21 cellular contexts compared by ENCODE assay signal in the genomic region with DNA sequence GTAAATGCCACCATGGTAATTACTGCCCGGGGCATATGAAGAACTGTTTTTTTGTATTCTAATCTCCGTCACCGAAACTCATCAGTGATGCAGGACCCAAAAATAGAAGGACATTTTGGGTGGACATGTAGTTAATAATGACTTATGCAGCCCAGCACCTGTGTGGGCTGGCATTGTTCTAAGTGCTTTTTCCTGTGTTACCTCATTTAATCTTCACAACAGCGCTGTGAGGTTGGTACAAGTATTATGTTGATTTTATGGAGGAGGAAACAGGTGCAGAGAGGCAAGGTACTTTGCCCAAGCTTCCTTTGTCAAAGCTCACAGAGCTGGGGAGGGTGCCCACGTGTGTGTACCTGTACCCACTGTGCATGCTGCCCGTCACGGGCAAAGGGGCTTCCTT. TPM values are rescaled to one million over a fixed set of nuclear protein-coding genes. Genes with fewer than 3 reads are reported as not detected.
DNase-seq lines count a peak whose midpoint lies in the region; ATAC-seq and TF ChIP-seq lines count a peak whose summit lies in the region.
"Had no signal": no experiment of that assay in that cellular context is flagged by ENCODE, and none has a peak within 500 bp of the region (broad histone marks: within the 10 kb centered on the region; RNA-seq: fewer than 3 reads in every experiment).

No MANE protein-coding gene starts in this region.

- H3K4me1 Mint-ChIP-seq in CD14-positive monocyte = peaks cover 61% of the 10 kb centered on the region
- H3K4me1 Mint-ChIP-seq: IgD-negative memory B cell had no signal

- H3K9me3 ChIP-seq in esophagus muscularis mucosa = no peaks in the 10 kb centered on the region
- H3K9me3 ChIP-seq: A549, ascending aorta, tibial artery had no signal

- TF ChIP-seq EP300 in esophagus muscularis mucosa (IDR thresholded peaks at IDR 0.05) = no peak

- DNase-seq in CD14-positive monocyte (ENCODE audit: low spot score) (no peak), NCI-H345 (lab: John Stamatoyannopoulos, UW) (peak; percentile 77), esophagus muscularis mucosa (ENCODE audit: extremely low spot score) (peak; percentile 34), A172 (ENCODE audit: low spot score) (no peak), amniotic stem cell (lab: John Stamatoyannopoulos, UW) (no peak), OCI-M2 (lab: John Stamatoyannopoulos, UW; ENCODE audit: unreplicated experiment) (no peak)
- no peak for DNase-seq in stimulated activated CD4-positive, alpha-beta T cell treated with anti-CD3 and anti-CD28 coated beads, Interleukin-4, amount 100 ng/mL, for 1 hour
- DNase-seq: activated CD8-positive, alpha-beta memory T cell treated with anti-CD3 and anti-CD28 coated beads, Interleukin-2, amount 50 U/mL, for 4 hours; CD4-positive, CD25-positive, alpha-beta regulatory T cell; EL; head of caudate nucleus; mesendoderm; NCI-H526 treated with DMSO at 0.1 percent for 48 hours; stimulated activated CD4-positive, alpha-beta T cell treated with anti-CD3 and anti-CD28 coated beads, Interleukin-4, amount 100 ng/mL, for 4 hours; tibial artery had no signal

- H3K36me3 ChIP-seq in esophagus muscularis mucosa = no peaks in the 10 kb centered on the region
- H3K36me3 ChIP-seq: ascending aorta, tibial artery had no signal

- peak overlapping the region; percentile 48 to 70 (median 60) for H3K27ac ChIP-seq in esophagus muscularis mucosa (replicated peaks in 1 of 4)
- H3K27ac ChIP-seq: ascending aorta, tibial artery had no signal

- H3K4me1 ChIP-seq in esophagus muscularis mucosa = peaks cover 2 to 95% (median 85%) of the 10 kb centered on the region in 4 donors
- H3K4me1 ChIP-seq: ascending aorta, tibial artery had no signal

- peaks cover 0 to 6% (median 1%) of the 10 kb centered on the region in 3 donors for H3K27me3 Mint-ChIP-seq in CD14-positive monocyte (ENCODE audit: low read depth in 3 of 3)
- H3K27me3 Mint-ChIP-seq: IgD-negative memory B cell had no signal

- no peak overlapping the region for H3K4me3 Mint-ChIP-seq in CD14-positive monocyte
- H3K4me3 Mint-ChIP-seq: CD4-positive, CD25-positive, alpha-beta regulatory T cell; IgD-negative memory B cell; T-helper 1 cell treated with Interleukin-12 subunit alpha and Interleukin-12 subunit beta and Interleukin-4 antibody, amounts not matched to agents 30 μg/mL and 1 μg/mL, for 36 hours had no signal

- TF ChIP-seq POLR2A in esophagus muscularis mucosa (IDR thresholded peaks at IDR 0.05; ENCODE audit: low read depth) = no peak

- H3K27ac Mint-ChIP-seq in CD14-positive monocyte = peak overlapping the region; percentile 93 to 98 (median 96)
- H3K27ac Mint-ChIP-seq: CD4-positive, CD25-positive, alpha-beta regulatory T cell; IgD-negative memory B cell; T-helper 1 cell treated with Interleukin-12 subunit alpha and Interleukin-12 subunit beta and Interleukin-4 antibody, amounts not matched to agents 30 μg/mL and 1 μg/mL, for 36 hours had no signal

- intact Hi-C loops in CD14-positive monocyte (cut with micrococcal nuclease) = loop anchor here (5.0 to 10.0 kb wide), 8 partner anchors 39 to 221 kb away; no protein-coding TSS in a partner anchor
- intact Hi-C loops in esophagus muscularis mucosa (cut with DNase I) = no loop called here

- no peak overlapping the region for H3K4me3 ChIP-seq in esophagus muscularis mucosa
- H3K4me3 ChIP-seq: A549, ascending aorta, tibial artery had no signal

- no peaks in the 10 kb centered on the region for H3K27me3 ChIP-seq in esophagus muscularis mucosa
- H3K27me3 ChIP-seq: ascending aorta, tibial artery had no signal

- peaks cover 0 to 2% (median 0%) of the 10 kb centered on the region in 7 donors for H3K9me3 Mint-ChIP-seq in CD14-positive monocyte
- H3K9me3 Mint-ChIP-seq: T-helper 1 cell treated with Interleukin-12 subunit alpha and Interleukin-12 subunit beta and Interleukin-4 antibody, amounts not matched to agents 30 μg/mL and 1 μg/mL, for 36 hours had no signal

- peaks cover 19 to 35% of the 10 kb centered on the region in 2 donors for H3K36me3 Mint-ChIP-seq in CD14-positive monocyte
- H3K36me3 Mint-ChIP-seq: CD4-positive, CD25-positive, alpha-beta regulatory T cell; IgD-negative memory B cell had no signal

- ATAC-seq in HG02588 (IDR thresholded peaks at IDR 0.05; ENCODE audit: unreplicated experiment) = peak; percentile 33
- ATAC-seq: HCT116 had no signal

- 73% methylated on average over 7 of the region's 7 CpGs for WGBS in esophagus muscularis mucosa

- no peak for TF ChIP-seq CTCF in CD14-positive monocyte (IDR thresholded peaks at IDR 0.05)
- TF ChIP-seq CTCF in esophagus muscularis mucosa (IDR thresholded peaks at IDR 0.05) = no peak

RNA-seq across cellular contexts. Expression of a gene that starts 58.4 kb away (rescaled TPM):
- polyA plus RNA-seq in CD14-positive monocyte = 10 to 100 TPM; 24.1 to 44.4 TPM
- total RNA-seq in esophagus muscularis mucosa = 10 to 100 TPM; 51.7 to 96.8 (median 80.7) TPM
- total RNA-seq in A172 (2014; rRNA removed; shearing (Covaris generic)) = 17.7 and 25.5 TPM in 2 replicates

Comparison
In these comparisons a context has a peak if more than half of its experiments do, and no peak if none do; other contexts are left out.
1. DNase-seq: peak in NCI-H345 (single experiment) and esophagus muscularis mucosa (single experiment); none in CD14-positive monocyte (single experiment), A172 (single experiment), stimulated activated CD4-positive, alpha-beta T cell treated with anti-CD3 and anti-CD28 coated beads, Interleukin-4, amount 100 ng/mL, for 1 hour (single experiment), amniotic stem cell (single experiment) and OCI-M2 (single experiment).